Comparison of ENCODE assay signal across 24 cellular contexts in the genomic region with DNA sequence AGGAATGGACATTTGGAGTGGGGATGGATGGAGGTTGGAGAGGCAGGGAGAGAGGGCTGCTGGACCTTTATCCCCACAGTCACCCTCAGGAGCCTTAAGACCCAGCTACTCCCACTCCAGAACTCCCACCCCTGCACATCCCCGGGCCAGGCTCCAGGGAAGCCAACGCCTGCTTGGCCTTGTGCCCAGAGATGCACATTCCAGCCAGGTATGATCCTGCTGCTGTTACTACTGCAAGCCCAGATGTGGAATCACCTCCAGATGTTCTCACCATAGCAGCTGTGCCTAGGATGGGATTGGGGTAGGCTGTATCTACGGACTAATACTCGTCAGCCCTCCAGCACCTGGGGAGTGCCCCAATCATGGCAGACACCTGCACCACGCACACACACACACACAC.
A peak's percentile ranks its signal among the peaks of the same experiment; 100 is the strongest.
DNase-seq lines count a peak whose midpoint lies in the region; ATAC-seq lines count a peak whose summit lies in the region.
"Had no signal": no experiment of that assay in that cellular context is flagged by ENCODE, and none has a peak within 500 bp of the region (broad histone marks: within the 10 kb centered on the region; RNA-seq: fewer than 3 reads in every experiment).

No MANE protein-coding gene starts in this region.

- peak overlapping the region; percentile 32 for H2AK5ac ChIP-seq in neuronal stem cell (ENCODE audit: low read depth, low read length)

- no peak overlapping the region for H3K4me2 ChIP-seq in neuronal stem cell (ENCODE audit: insufficient read depth, low read length, poor library complexity, severe bottlenecking)

- no peak overlapping the region for H4K8ac ChIP-seq in neuronal stem cell (ENCODE audit: low read depth, low read length)

- no peak for ATAC-seq in activated T-helper 17 cell treated with anti-CD3 and anti-CD28 coated beads, Interleukin-2, amount 50 U/mL, for 72 hours (replicated peaks)
- ATAC-seq: GM12878; left colon; natural killer cell treated with Interleukin-12 subunit alpha and Interleukin-12 subunit beta and Interleukin-15 and Interleukin-18, amount 100 ng/mL, for 72 hours had no signal

- DNase-seq in T-helper 1 cell (no peak), COR-L47 (lab: John Stamatoyannopoulos, UW) (peak; percentile 16), neuronal stem cell (ENCODE audit: low spot score) (no peak), MV-4-11 (lab: John Stamatoyannopoulos, UW) (no peak), head of caudate nucleus (no peak)
- no peak for DNase-seq in central memory CD4-positive, alpha-beta T cell
- DNase-seq: ACHN; activated CD4-positive, alpha-beta T cell treated with anti-CD3 and anti-CD28 coated beads for 4 hours; activated naive CD4-positive, alpha-beta T cell treated with anti-CD3 and anti-CD28 coated beads, Interleukin-2, amount 50 U/mL, for 16 hours; activated T-cell treated with anti-CD3 and anti-CD28 coated beads, Interleukin-2, amount 50 U/mL, for 48 hours; DMS53; NCI-H1417 treated with DMSO at 0.1 percent for 48 hours; NCI-H526 treated with DMSO at 0.1 percent for 48 hours; OCI-M1; SHP77; testis had no signal

- H3K79me1 ChIP-seq in neuronal stem cell (ENCODE audit: low read depth, low read length) = no peaks in the 10 kb centered on the region

- H3K4ac ChIP-seq in neuronal stem cell (ENCODE audit: low read length) = no peak overlapping the region

- H2BK12ac ChIP-seq in neuronal stem cell (ENCODE audit: low read length) = no peak overlapping the region

- H4K91ac ChIP-seq in neuronal stem cell (ENCODE audit: low read depth, low read length, poor library complexity) = no peak overlapping the region

- peaks cover 0 to 11% (median 0%) of the 10 kb centered on the region in 3 experiments for H3K27me3 ChIP-seq in neuronal stem cell (ENCODE audit: control insufficient read depth in 3 of 3, insufficient read depth in 3 of 3, low read depth in 1 of 3, low read length in 3 of 3)
- H3K27me3 ChIP-seq: ascending aorta, testis had no signal

- H3K36me3 Mint-ChIP-seq in T-helper 1 cell treated with Interleukin-12 subunit alpha and Interleukin-12 subunit beta and Interleukin-4 antibody, amounts not matched to agents 30 μg/mL and 1 μg/mL, for 36 hours (ENCODE audit: low read depth) = peaks cover 7% of the 10 kb centered on the region
- peaks cover 10% of the 10 kb centered on the region for H3K36me3 Mint-ChIP-seq in activated T-helper 17 cell treated with anti-CD3 and anti-CD28 coated beads, Interleukin-2, amount 50 U/mL, for 72 hours (ENCODE audit: low read depth)
- H3K36me3 Mint-ChIP-seq: natural killer cell treated with Interleukin-12 subunit alpha and Interleukin-12 subunit beta and Interleukin-15 and Interleukin-18, amount 100 ng/mL, for 72 hours had no signal

- H2BK5ac ChIP-seq in neuronal stem cell (ENCODE audit: low read length) = no peak overlapping the region

- peak overlapping the region; percentile 45 for H3K27ac Mint-ChIP-seq in T-helper 1 cell treated with Interleukin-12 subunit alpha and Interleukin-12 subunit beta and Interleukin-4 antibody, amounts not matched to agents 30 μg/mL and 1 μg/mL, for 36 hours
- H3K27ac Mint-ChIP-seq in activated T-helper 17 cell treated with anti-CD3 and anti-CD28 coated beads, Interleukin-2, amount 50 U/mL, for 72 hours = peak overlapping the region; percentile 11
- H3K27ac Mint-ChIP-seq: natural killer cell treated with Interleukin-12 subunit alpha and Interleukin-12 subunit beta and Interleukin-15 and Interleukin-18, amount 100 ng/mL, for 72 hours had no signal

- no peak overlapping the region for H2BK120ac ChIP-seq in neuronal stem cell (ENCODE audit: low read depth, low read length)

- H3K27me3 Mint-ChIP-seq in T-helper 1 cell treated with Interleukin-12 subunit alpha and Interleukin-12 subunit beta and Interleukin-4 antibody, amounts not matched to agents 30 μg/mL and 1 μg/mL, for 36 hours (ENCODE audit: low read depth) = peaks cover 4% of the 10 kb centered on the region
- H3K27me3 Mint-ChIP-seq in activated T-helper 17 cell treated with anti-CD3 and anti-CD28 coated beads, Interleukin-2, amount 50 U/mL, for 72 hours = no peaks in the 10 kb centered on the region
- H3K27me3 Mint-ChIP-seq: central memory CD8-positive, alpha-beta T cell; natural killer cell treated with Interleukin-12 subunit alpha and Interleukin-12 subunit beta and Interleukin-15 and Interleukin-18, amount 100 ng/mL, for 72 hours had no signal

- no peaks in the 10 kb centered on the region for H3K9me3 ChIP-seq in neuronal stem cell (replicated peaks in 1 of 2; ENCODE audit: control insufficient read depth in 2 of 2, insufficient read depth in 1 of 2, low read depth in 1 of 2, low read length in 2 of 2)
- H3K9me3 ChIP-seq: ascending aorta, testis had no signal

- no peak overlapping the region for H2AFZ ChIP-seq in neuronal stem cell (ENCODE audit: low read length)

- peaks cover 15% of the 10 kb centered on the region in 2 donors for H3K4me1 ChIP-seq in neuronal stem cell (ENCODE audit: control insufficient read depth in 2 of 2, insufficient read depth in 1 of 2, low read depth in 1 of 2, low read length in 2 of 2)

- no peak overlapping the region for H3K27ac ChIP-seq in neuronal stem cell (replicated peaks; ENCODE audit: low read length)
- H3K27ac ChIP-seq: C4-2B, testis had no signal

- WGBS in neuronal stem cell (ENCODE audit: extremely low coverage in 2 of 2, insufficient read length in 2 of 2, insufficient replicate concordance in 1 of 2), 2 donors = no CpG with 5 or more reads among the region's 5 CpGs

- peak overlapping the region; percentile 33 for H2BK15ac ChIP-seq in neuronal stem cell (ENCODE audit: low read length)

- peak overlapping the region; percentile 23 for H3K18ac ChIP-seq in neuronal stem cell (ENCODE audit: low read length)

- no peak overlapping the region for H3K23ac ChIP-seq in neuronal stem cell (ENCODE audit: low read depth, low read length, poor library complexity)

- no peak overlapping the region for H3K4me3 Mint-ChIP-seq in T-helper 1 cell treated with Interleukin-12 subunit alpha and Interleukin-12 subunit beta and Interleukin-4 antibody, amounts not matched to agents 30 μg/mL and 1 μg/mL, for 36 hours
- H3K4me3 Mint-ChIP-seq in activated T-helper 17 cell treated with anti-CD3 and anti-CD28 coated beads, Interleukin-2, amount 50 U/mL, for 72 hours = peak overlapping the region; percentile 32
- H3K4me3 Mint-ChIP-seq: central memory CD8-positive, alpha-beta T cell; natural killer cell treated with Interleukin-12 subunit alpha and Interleukin-12 subunit beta and Interleukin-15 and Interleukin-18, amount 100 ng/mL, for 72 hours had no signal

- no peaks in the 10 kb centered on the region for H3K36me3 ChIP-seq in neuronal stem cell (replicated peaks in 1 of 2; ENCODE audit: control insufficient read depth in 2 of 2, insufficient read depth in 2 of 2, low read length in 2 of 2)
- H3K36me3 ChIP-seq: ascending aorta had no signal

- H3K9ac ChIP-seq in neuronal stem cell (ENCODE audit: low read depth, low read length, poor library complexity) = no peak overlapping the region

- H3K4me1 Mint-ChIP-seq in T-helper 1 cell treated with Interleukin-12 subunit alpha and Interleukin-12 subunit beta and Interleukin-4 antibody, amounts not matched to agents 30 μg/mL and 1 μg/mL, for 36 hours (ENCODE audit: low read depth) = peaks cover 45% of the 10 kb centered on the region
- H3K4me1 Mint-ChIP-seq in activated T-helper 17 cell treated with anti-CD3 and anti-CD28 coated beads, Interleukin-2, amount 50 U/mL, for 72 hours = peaks cover 40% of the 10 kb centered on the region

- no peaks in the 10 kb centered on the region for H3K9me3 Mint-ChIP-seq in T-helper 1 cell treated with Interleukin-12 subunit alpha and Interleukin-12 subunit beta and Interleukin-4 antibody, amounts not matched to agents 30 μg/mL and 1 μg/mL, for 36 hours
- no peaks in the 10 kb centered on the region for H3K9me3 Mint-ChIP-seq in activated T-helper 17 cell treated with anti-CD3 and anti-CD28 coated beads, Interleukin-2, amount 50 U/mL, for 72 hours
- H3K9me3 Mint-ChIP-seq: central memory CD8-positive, alpha-beta T cell; natural killer cell treated with Interleukin-12 subunit alpha and Interleukin-12 subunit beta and Interleukin-15 and Interleukin-18, amount 100 ng/mL, for 72 hours had no signal

- H3K14ac ChIP-seq in neuronal stem cell (ENCODE audit: low read length) = no peak overlapping the region

- intact Hi-C loops in head of caudate nucleus (cut with DNase I) = no loop called here

- no peak overlapping the region for H3K4me3 ChIP-seq in neuronal stem cell (ENCODE audit: low read length in 2 of 2)
- H3K4me3 ChIP-seq: ascending aorta, GM12878, testis had no signal
